ENCODE assay signal across 8 cellular contexts in genomic region chr17:60421273-60422161, GRCh38. TPM values are rescaled to one million over a fixed set of nuclear protein-coding genes. Genes with fewer than 3 reads are reported as not detected.
DNase-seq lines count a peak whose midpoint lies in the region; ATAC-seq and TF ChIP-seq lines count a peak whose summit lies in the region.

No MANE protein-coding gene starts in this region.

- H3K9me3 ChIP-seq in SJSA1 (replicated peaks) (no peaks in the 10 kb centered on the region; the same call in 1 of the 2 replicates), ovary (no peaks in the 10 kb centered on the region), thoracic aorta (no peaks in the 10 kb centered on the region)

- H3K4me1 Mint-ChIP-seq in activated naive CD4-positive, alpha-beta T cell treated with anti-CD3 and anti-CD28 coated beads, Interleukin-2, amount 50 U/mL, for 24 hours: peaks cover 10% of the 10 kb centered on the region

- peak overlapping the region; percentile 39 for H3K4me3 ChIP-seq in SJSA1
- peak overlapping the region; percentile 37 for H3K4me3 ChIP-seq in ovary
- H3K4me3 ChIP-seq in thoracic aorta: peak overlapping the region; percentile 75

- TF ChIP-seq CTCF in ovary (IDR thresholded peaks at IDR 0.05): peak; percentile 90 to 96 (median 90)
- TF ChIP-seq CTCF in thoracic aorta (IDR thresholded peaks at IDR 0.05): peak; percentile 91

- H3K27me3 ChIP-seq in SJSA1 (replicated peaks): no peaks in the 10 kb centered on the region
- no peaks in the 10 kb centered on the region for H3K27me3 ChIP-seq in ovary
- H3K27me3 ChIP-seq in thoracic aorta (replicated peaks; ENCODE audit: insufficient read depth): no peaks in the 10 kb centered on the region

- peak overlapping the region; percentile 80 for H3K4me3 Mint-ChIP-seq in activated naive CD4-positive, alpha-beta T cell treated with anti-CD3 and anti-CD28 coated beads, Interleukin-2, amount 50 U/mL, for 24 hours

- TF ChIP-seq POLR2A in GM19193 (IDR thresholded peaks at IDR 0.05; ENCODE audit: extremely low read depth, insufficient read depth, insufficient read length) (peak; percentile 36), ovary (IDR thresholded peaks at IDR 0.05) (no peak)

- H3K27ac Mint-ChIP-seq in activated naive CD4-positive, alpha-beta T cell treated with anti-CD3 and anti-CD28 coated beads, Interleukin-2, amount 50 U/mL, for 24 hours: peak overlapping the region; percentile 95

- peak; percentile 93 for ATAC-seq in HG03432 (IDR thresholded peaks at IDR 0.05; ENCODE audit: unreplicated experiment)
- peak; percentile 94 for ATAC-seq in Right ventricle myocardium inferior
- peak; percentile 77 for ATAC-seq in thoracic aorta (ENCODE audit: insufficient number of reproducible peaks, low FRiP score, low read depth)

- no peaks in the 10 kb centered on the region for H3K9me3 Mint-ChIP-seq in activated naive CD4-positive, alpha-beta T cell treated with anti-CD3 and anti-CD28 coated beads, Interleukin-2, amount 50 U/mL, for 24 hours

- no peak for TF ChIP-seq EP300 in ovary (IDR thresholded peaks at IDR 0.05)

- peaks cover 9% of the 10 kb centered on the region for H3K4me1 ChIP-seq in SJSA1 (replicated peaks)
- H3K4me1 ChIP-seq in ovary (ENCODE audit: insufficient read depth): no peaks in the 10 kb centered on the region
- peaks cover 0 to 5% of the 10 kb centered on the region in 2 donors for H3K4me1 ChIP-seq in thoracic aorta (ENCODE audit: control insufficient read depth in 1 of 2, low read depth in 2 of 2)

- H3K36me3 ChIP-seq in SJSA1: no peaks in the 10 kb centered on the region
- H3K36me3 ChIP-seq in ovary: no peaks in the 10 kb centered on the region
- H3K36me3 ChIP-seq in thoracic aorta: no peaks in the 10 kb centered on the region

- H3K27me3 Mint-ChIP-seq in activated naive CD4-positive, alpha-beta T cell treated with anti-CD3 and anti-CD28 coated beads, Interleukin-2, amount 50 U/mL, for 24 hours: no peaks in the 10 kb centered on the region

- H3K27ac ChIP-seq in SJSA1 (no peak overlapping the region), ovary (peak overlapping the region in 1 of 2 donors; percentile 17), thoracic aorta (no peak overlapping the region)

- intact Hi-C loops in Right ventricle myocardium inferior (cut with DNase I) (loop anchor here (10.0 kb wide), 1 partner anchor 197 kb away; no protein-coding TSS in a partner anchor), ovary (cut with DNase I) (loop anchor here in 1 of 4 donors (5.0 kb wide), 1 partner anchor 216 kb away; no protein-coding TSS in a partner anchor)

- 2 to 5% (median 3%) methylated on average over 64 to 66 of the region's 66 CpGs for WGBS in ovary, 3 donors

- peak; percentile 80 to 82 for DNase-seq in AML-193 (lab: John Stamatoyannopoulos, UW)
- DNase-seq in SJSA1 (ENCODE audit: low read depth in 1 of 2, low spot score in 2 of 2): peak; percentile 80
- DNase-seq in Right ventricle myocardium inferior (ENCODE audit: missing footprints): peak; percentile 87
- DNase-seq in ovary: peak; percentile 53 to 74 (median 70)
- DNase-seq in thoracic aorta (ENCODE audit: low spot score): peak; percentile 31

- no peaks in the 10 kb centered on the region for H3K36me3 Mint-ChIP-seq in activated naive CD4-positive, alpha-beta T cell treated with anti-CD3 and anti-CD28 coated beads, Interleukin-2, amount 50 U/mL, for 24 hours

RNA-seq across cellular contexts. Expression of gene CHCT1, which starts 0.8 kb away (rescaled TPM):
- not detected in 2 replicates for total RNA-seq in SJSA1 (2014; rRNA removed; shearing (Covaris generic))
- total RNA-seq in Right ventricle myocardium inferior: not detected
- not detected for total RNA-seq in ovary
- polyA plus RNA-seq in ovary: under 1 TPM in 1 of 2 donors, not detected in 1; 0.08 TPM
- not detected for total RNA-seq in thoracic aorta

RNA-seq across cellular contexts. Expression of gene USP32, which starts 29.6 kb away (rescaled TPM):
- 31.0 and 34.5 TPM in 2 replicates for total RNA-seq in SJSA1 (2014; rRNA removed; shearing (Covaris generic))
- total RNA-seq in Right ventricle myocardium inferior (32.2 TPM), ovary (10 to 100 TPM; 27.2 to 37.6 (median 33.3) TPM), thoracic aorta (10 to 100 TPM; 24.8 to 58.4 TPM)
- 10 to 100 TPM in 1 of 2 donors, 1 to 10 TPM in 1; 8.7 to 25.8 TPM for polyA plus RNA-seq in ovary

Comparison
In these comparisons a context has a peak if more than half of its experiments do, and no peak if none do; other contexts are left out.
1. DNase-seq: peak in every context shown above with its lines; median percentile 87 in Right ventricle myocardium inferior; 81 in AML-193; 80 in SJSA1; 70 in ovary; 31 in thoracic aorta.